33 cellular contexts compared by ENCODE assay signal in the genomic region with DNA sequence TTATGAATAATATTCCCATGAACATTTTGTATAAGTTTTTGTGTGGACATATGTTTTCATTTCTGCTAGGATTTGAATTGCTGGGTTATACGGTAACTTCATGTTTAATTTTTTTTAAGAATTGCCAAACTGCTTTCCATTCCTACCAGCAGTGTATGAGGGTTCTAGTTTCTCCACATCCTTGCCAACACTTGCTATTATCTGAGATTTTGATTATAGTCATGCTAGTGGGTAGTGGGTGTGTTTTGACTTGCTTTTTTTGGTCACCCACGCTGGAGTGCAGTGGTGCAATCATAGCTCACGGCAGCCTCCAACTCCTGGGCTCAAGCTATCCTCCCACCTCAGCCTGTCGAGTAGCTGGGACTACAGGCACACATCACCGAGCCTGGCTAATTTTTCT. TPM values are rescaled to one million over a fixed set of nuclear protein-coding genes. Genes with fewer than 3 reads are reported as not detected.
"Had no signal": no experiment of that assay in that cellular context is flagged by ENCODE, and none has a peak within 500 bp of the region (broad histone marks: within the 10 kb centered on the region; RNA-seq: fewer than 3 reads in every experiment).

No MANE protein-coding gene starts in this region.

- H3K27me3 ChIP-seq: ovary, spleen, stomach, thyroid gland, tibial nerve, upper lobe of left lung, vagina had no signal

- H3K36me3 ChIP-seq: neural progenitor cell, ovary, spleen, stomach, thoracic aorta, thyroid gland, tibial nerve, upper lobe of left lung, vagina had no signal

- ATAC-seq: natural killer cell; psoas muscle; right cardiac atrium; sciatic nerve; stimulated activated effector memory CD8-positive, alpha-beta T cell treated with anti-CD3 and anti-CD28 coated beads, Interleukin-12 subunit alpha, Interleukin-12 subunit beta, amount 100 ng/mL, for 72 hours; stimulated activated naive B cell treated with anti-CD40 and anti-IgM and Interleukin-4, amounts not matched to agents 10 μg/mL and 1 μg/mL and 100 μg/mL, for 72 hours had no signal

- H3K4me3 ChIP-seq: neural progenitor cell, ovary, psoas muscle, skin epidermis, smooth muscle cell, spleen, stomach, thoracic aorta, thyroid gland, tibial nerve, upper lobe of left lung, vagina had no signal

- H3K27ac ChIP-seq: neural progenitor cell, ovary, parathyroid adenoma, psoas muscle, skin epidermis, spleen, stomach, thoracic aorta, thyroid gland, tibial nerve, upper lobe of left lung, vagina had no signal

- H3K4me2 ChIP-seq: neural progenitor cell, smooth muscle cell had no signal

- H3K27me3 Mint-ChIP-seq: stimulated activated naive B cell treated with anti-CD40 and anti-IgM and Interleukin-4, amounts not matched to agents 10 μg/mL and 1 μg/mL and 100 μg/mL, for 72 hours; stimulated activated naive CD8-positive, alpha-beta T cell treated with anti-CD3 and anti-CD28 coated beads, Interleukin-15, Interleukin-2, amounts not matched to agents 100 ng/mL and 50 ng/mL, for 24 hours had no signal

- H3K9me3 ChIP-seq: ovary, psoas muscle, spleen, stomach, thoracic aorta, thyroid gland, tibial nerve, upper lobe of left lung, vagina had no signal

- H3K36me3 Mint-ChIP-seq: natural killer cell, neural progenitor cell had no signal

- H3K27ac Mint-ChIP-seq: natural killer cell; progenitor cell of endocrine pancreas; stimulated activated effector memory CD8-positive, alpha-beta T cell treated with anti-CD3 and anti-CD28 coated beads, Interleukin-12 subunit alpha, Interleukin-12 subunit beta, amount 100 ng/mL, for 72 hours; stimulated activated naive B cell treated with anti-CD40 and anti-IgM and Interleukin-4, amounts not matched to agents 10 μg/mL and 1 μg/mL and 100 μg/mL, for 72 hours had no signal

- FAIRE-seq: urothelium cell line had no signal

- DNase-seq: natural killer cell; occipital lobe; ovary; posterior cingulate gyrus; psoas muscle; right cardiac atrium; spleen; stimulated activated CD4-positive, alpha-beta T cell treated with anti-CD3 and anti-CD28 coated beads, Interleukin-15, amount 100 ng/mL, for 24 hours; stimulated activated CD4-positive, alpha-beta T cell treated with anti-CD3 and anti-CD28 coated beads, Interleukin-2, amount 100 ng/mL, for 24 hours; stimulated activated CD4-positive, alpha-beta T cell treated with anti-CD3 and anti-CD28 coated beads, Interleukin-2, amount 100 ng/mL, for 48 hours; stimulated activated CD4-positive, alpha-beta T cell treated with anti-CD3 and anti-CD28 coated beads, Interleukin-4, amount 100 ng/mL, for 24 hours; stimulated activated naive B cell treated with anti-CD40 and anti-IgM and Interleukin-4, amounts not matched to agents 10 μg/mL and 1 μg/mL and 100 μg/mL, for 72 hours; stimulated activated naive CD4-positive, alpha-beta T cell treated with Interleukin-2 at 50 U/mL for 16 hours; stomach; thyroid gland; trophoblast cell; upper lobe of left lung had no signal

- H3K9ac ChIP-seq: neural progenitor cell, parathyroid adenoma had no signal

- H2AFZ ChIP-seq: neural progenitor cell, parathyroid adenoma had no signal

- H3K4me3 Mint-ChIP-seq: natural killer cell; neural progenitor cell; stimulated activated effector memory CD8-positive, alpha-beta T cell treated with anti-CD3 and anti-CD28 coated beads, Interleukin-12 subunit alpha, Interleukin-12 subunit beta, amount 100 ng/mL, for 72 hours; stimulated activated naive B cell treated with anti-CD40 and anti-IgM and Interleukin-4, amounts not matched to agents 10 μg/mL and 1 μg/mL and 100 μg/mL, for 72 hours; stimulated activated naive CD8-positive, alpha-beta T cell treated with anti-CD3 and anti-CD28 coated beads, Interleukin-15, Interleukin-2, amounts not matched to agents 100 ng/mL and 50 ng/mL, for 24 hours had no signal

- H3K4me1 ChIP-seq: neural progenitor cell had no signal

- H3K9me3 Mint-ChIP-seq: natural killer cell; nephron; neural progenitor cell; stimulated activated effector memory CD8-positive, alpha-beta T cell treated with anti-CD3 and anti-CD28 coated beads, Interleukin-12 subunit alpha, Interleukin-12 subunit beta, amount 100 ng/mL, for 72 hours; stimulated activated naive CD8-positive, alpha-beta T cell treated with anti-CD3 and anti-CD28 coated beads, Interleukin-15, Interleukin-2, amounts not matched to agents 100 ng/mL and 50 ng/mL, for 24 hours had no signal

RNA-seq across cellular contexts. Expression of a gene that starts 40.8 kb away (rescaled TPM):
- total RNA-seq: occipital lobe, osteoblast, progenitor cell of endocrine pancreas, renal cortical epithelial cell, sciatic nerve, smooth muscle cell, stomach, thoracic aorta, thyroid gland, tibial nerve, vagina had no signal
- polyA plus RNA-seq: neural cell, right cardiac atrium, stomach had no signal
